Comparison of ENCODE assay signal across 1 cellular context in genomic region chr3:194137314-194138097, GRCh38.
TF ChIP-seq lines count a peak whose summit lies in the region.

No MANE protein-coding gene starts in this region.

TF ChIP-seq in GM12878, 131 proteins besides CTCF, POLR2A, EP300 and RAD21 (continued from another document and continues in another):
- TF ChIP-seq EED (IDR thresholded peaks at IDR 0.05; ENCODE audit: low read depth) (no peak; the same call in 1 of the 2 replicates), BCLAF1 (IDR thresholded peaks at IDR 0.05) (no peak), RB1 (IDR thresholded peaks at IDR 0.05; ENCODE audit: borderline replicate concordance) (0 out of 2 replicates have a peak, but pooled peaks have one; percentile 50), BHLHE40 (IDR thresholded peaks at IDR 0.05; ENCODE audit: borderline replicate concordance in 1 of 2, low read depth in 2 of 2, low read length in 1 of 2) (peak; percentile 96 to 97), BCL11A (IDR thresholded peaks at IDR 0.05; ENCODE audit: low read depth, low read length) (no peak), TBL1XR1 (IDR thresholded peaks at IDR 0.05; ENCODE audit: low read depth, low read length) (0 out of 2 replicates have a peak, but pooled peaks have one; percentile 26), ZNF274 (IDR thresholded peaks at IDR 0.05; ENCODE audit: insufficient read depth, insufficient read length) (no peak), PAX8 (IDR thresholded peaks at IDR 0.05) (no peak), RBBP5 (conservative IDR thresholded peaks at IDR 0.05) (no peak), YY1 (IDR thresholded peaks at IDR 0.05; ENCODE audit: low read depth, low read length) (0 out of 2 replicates have a peak, but pooled peaks have one; percentile 16), NFYA (IDR thresholded peaks at IDR 0.05; ENCODE audit: borderline replicate concordance, low read depth, low read length) (no peak), JUNB (IDR thresholded peaks at IDR 0.05) (no peak), SMAD1 (IDR thresholded peaks at IDR 0.05; ENCODE audit: low read depth, partially characterized antibody) (no peak), CREM (IDR thresholded peaks at IDR 0.05; ENCODE audit: low read depth) (no peak; the same call in 1 of the 2 replicates), BMI1 (IDR thresholded peaks at IDR 0.05; ENCODE audit: borderline replicate concordance) (no peak), ZBTB4 (CRISPR knock-in tag; IDR thresholded peaks at IDR 0.05) (no peak), HDAC6 (IDR thresholded peaks at IDR 0.05; ENCODE audit: unreplicated experiment) (peak; percentile 27), SPI1 (IDR thresholded peaks at IDR 0.05; ENCODE audit: borderline replicate concordance, insufficient read depth, low read depth, low read length) (no peak), POU2F2 (IDR thresholded peaks at IDR 0.05; ENCODE audit: borderline replicate concordance, low read depth, low read length) (0 out of 3 replicates have a peak, but pooled peaks have one; percentile 26), MYC (IDR thresholded peaks at IDR 0.05; ENCODE audit: insufficient read depth, insufficient read length, insufficient replicate concordance, low read length, severe bottlenecking) (peak; percentile 52), ZSCAN29 (IDR thresholded peaks at IDR 0.05) (0 out of 2 replicates have a peak, but pooled peaks have one; percentile 12), TCF3 (IDR thresholded peaks at IDR 0.05; ENCODE audit: borderline replicate concordance, insufficient read depth, low read depth, low read length) (peak; percentile 44; the same call in 1 of the 2 replicates), ZNF592 (IDR thresholded peaks at IDR 0.05) (0 out of 2 replicates have a peak, but pooled peaks have one; percentile 28), RUNX3 (IDR thresholded peaks at IDR 0.05; ENCODE audit: low read length) (peak; percentile 40; the same call in 1 of the 2 replicates), MLLT1 (IDR thresholded peaks at IDR 0.05) (peak; percentile 18; the same call in 1 of the 2 replicates), ZNF217 (IDR thresholded peaks at IDR 0.05) (0 out of 2 replicates have a peak, but pooled peaks have one; percentile 43), CBX3 (IDR thresholded peaks at IDR 0.05; ENCODE audit: borderline replicate concordance, low read depth) (no peak), NKRF (conservative IDR thresholded peaks at IDR 0.05) (peak; percentile 44; the same call in 1 of the 2 replicates), GATAD2B (conservative IDR thresholded peaks at IDR 0.05; ENCODE audit: low read depth) (peak; percentile 76; the same call in 1 of the 2 replicates), RELB (IDR thresholded peaks at IDR 0.05; ENCODE audit: low read depth) (no peak), FOXM1 (IDR thresholded peaks at IDR 0.05; ENCODE audit: low read depth, low read length) (no peak), MXI1 (IDR thresholded peaks at IDR 0.05; ENCODE audit: low read depth, low read length) (peak; percentile 75), NR2F1 (conservative IDR thresholded peaks at IDR 0.05) (peak; percentile 80), IKZF1 (conservative IDR thresholded peaks at IDR 0.05) (peak; percentile 38; the same call in 1 of the 2 replicates), NFXL1 (IDR thresholded peaks at IDR 0.05; ENCODE audit: borderline replicate concordance) (no peak), E4F1 (IDR thresholded peaks at IDR 0.05; ENCODE audit: borderline replicate concordance, partially characterized antibody) (no peak), HCFC1 (IDR thresholded peaks at IDR 0.05; ENCODE audit: low read length) (no peak), MAX (IDR thresholded peaks at IDR 0.05; ENCODE audit: low read depth, low read length) (peak; percentile 90), STAT1 (conservative IDR thresholded peaks at IDR 0.05) (no peak), ELK1 (IDR thresholded peaks at IDR 0.05; ENCODE audit: low read depth, low read length) (no peak), HDGF (IDR thresholded peaks at IDR 0.05) (no peak), SREBF1 (IDR thresholded peaks at IDR 0.05; ENCODE audit: low read length) (no peak), BRCA1 (IDR thresholded peaks at IDR 0.05; ENCODE audit: low read depth, low read length) (no peak)
